In genomic region chr17:73824321-73824720, GRCh38 we compare ENCODE assay signal across 16 cellular contexts.
DNase-seq lines count a peak whose midpoint lies in the region; ATAC-seq and TF ChIP-seq lines count a peak whose summit lies in the region.
"Had no signal": no experiment of that assay in that cellular context is flagged by ENCODE, and none has a peak within 500 bp of the region (broad histone marks: within the 10 kb centered on the region; RNA-seq: fewer than 3 reads in every experiment).

No MANE protein-coding gene starts in this region.

- H3K27me3 ChIP-seq in CD4-positive, alpha-beta T cell (ENCODE audit: control insufficient read depth, insufficient read depth, low read length), result no peaks in the 10 kb centered on the region
- H3K27me3 ChIP-seq in adrenal gland, result no peaks in the 10 kb centered on the region
- H3K27me3 ChIP-seq: Peyer's patch had no signal

- H3K36me3 Mint-ChIP-seq in CD4-positive, alpha-beta T cell (ENCODE audit: low read depth), result no peaks in the 10 kb centered on the region
- H3K36me3 Mint-ChIP-seq: CD14-positive monocyte had no signal

- no peak overlapping the region for H3K27ac ChIP-seq in CD4-positive, alpha-beta T cell (ENCODE audit: low read depth, low read length)
- H3K27ac ChIP-seq in adrenal gland, result no peak overlapping the region
- H3K27ac ChIP-seq: Peyer's patch had no signal

- 73 to 91% (median 80%) methylated on average over 4 of the region's 4 CpGs for WGBS in adrenal gland, 4 donors

- no peaks in the 10 kb centered on the region for H3K36me3 ChIP-seq in adrenal gland (replicated peaks in 1 of 2)
- H3K36me3 ChIP-seq: Peyer's patch had no signal

- intact Hi-C loops in CD4-positive, alpha-beta T cell (cut with DNase I, micrococcal nuclease), result loop anchor here in 1 of 2 experiments (5.0 kb wide), 1 partner anchor 102 kb away; no protein-coding TSS in a partner anchor
- intact Hi-C loops in adrenal gland (cut with DNase I), result no loop called here

- no peaks in the 10 kb centered on the region for H3K9me3 ChIP-seq in CD4-positive, alpha-beta T cell (ENCODE audit: control insufficient read depth, low read length)
- H3K9me3 ChIP-seq in adrenal gland (replicated peaks in 1 of 3), result no peaks in the 10 kb centered on the region
- H3K9me3 ChIP-seq: Peyer's patch had no signal

- H3K27me3 Mint-ChIP-seq in CD4-positive, alpha-beta T cell, result no peaks in the 10 kb centered on the region

- no peak for TF ChIP-seq CTCF in CD4-positive, alpha-beta T cell (IDR thresholded peaks at IDR 0.05)
- no peak for TF ChIP-seq CTCF in adrenal gland (IDR thresholded peaks at IDR 0.05)

- no peak overlapping the region for H3K4me3 Mint-ChIP-seq in CD4-positive, alpha-beta T cell

- CTCF ChIA-PET in CD4-positive, alpha-beta T cell (lab: Charles Lee), result no interaction called here

- H3K27ac Mint-ChIP-seq in CD4-positive, alpha-beta T cell, result peak overlapping the region; percentile 97
- H3K27ac Mint-ChIP-seq: CD14-positive monocyte had no signal

- DNase-seq in NCI-H2107 treated with DMSO at 0.1 percent for 48 hours (lab: John Stamatoyannopoulos, UW; ENCODE audit: unreplicated experiment), result peak; percentile 65
- no peak for DNase-seq in NCI-H2107 (lab: John Stamatoyannopoulos, UW)
- no peak for DNase-seq in CD4-positive, alpha-beta T cell
- DNase-seq in RPMI7951 (ENCODE audit: low read depth), result peak; percentile 34
- DNase-seq in mesenteric fat pad (ENCODE audit: low spot score), result peak; percentile 47
- DNase-seq in adrenal gland, result no peak
- DNase-seq: Calu3, GDM1, MV-4-11, NCI-H1930, NCI-H226, NCI-H774, SIG-M5 had no signal

- TF ChIP-seq POLR2A in adrenal gland (IDR thresholded peaks at IDR 0.05), result no peak

- no peaks in the 10 kb centered on the region for H3K9me3 Mint-ChIP-seq in CD4-positive, alpha-beta T cell

- no peak for ATAC-seq in CD4-positive, alpha-beta T cell (ENCODE audit: poor library complexity)
- ATAC-seq in activated CD4-positive, CD25-positive, alpha-beta regulatory T cell treated with anti-CD3 and anti-CD28 coated beads, Interleukin-2, amount 50 U/mL, for 24 hours, result no peak

- H3K4me1 Mint-ChIP-seq in CD4-positive, alpha-beta T cell (ENCODE audit: low read depth), result peaks cover 82% of the 10 kb centered on the region

- POLR2A ChIA-PET in CD4-positive, alpha-beta T cell (lab: Charles Lee), result interaction anchor here (2.9 kb wide), 1 partner anchor 102 kb away, joined by 9 read pairs; no protein-coding TSS in a partner anchor

- no peak overlapping the region for H3K4me3 ChIP-seq in adrenal gland
- H3K4me3 ChIP-seq: Peyer's patch had no signal

- H3K4me1 ChIP-seq in adrenal gland (replicated peaks in 1 of 2), result no peaks in the 10 kb centered on the region

Comparison
In these comparisons a context has a peak if more than half of its experiments do, and no peak if none do; other contexts are left out.
1. DNase-seq: peak in NCI-H2107 treated with DMSO at 0.1 percent for 48 hours (single experiment), RPMI7951 (single experiment) and mesenteric fat pad (single experiment); none in NCI-H2107 (single experiment), CD4-positive, alpha-beta T cell (0 of 10) and adrenal gland (0 of 7).